ENCODE assay signal across 1 cellular context in genomic region chr1:42973799-42974198, GRCh38.
TF ChIP-seq lines count a peak whose summit lies in the region.

No MANE protein-coding gene starts in this region.

TF ChIP-seq in H1, 55 proteins besides CTCF, POLR2A, EP300 and RAD21:
- no peak for TF ChIP-seq KDM5A (IDR thresholded peaks at IDR 0.05; ENCODE audit: low read length)
- TF ChIP-seq POU5F1 (IDR thresholded peaks at IDR 0.05; ENCODE audit: low read depth, low read length): no peak
- no peak for TF ChIP-seq SAP30 (IDR thresholded peaks at IDR 0.05; ENCODE audit: insufficient read depth, insufficient replicate concordance, low read length)
- no peak for TF ChIP-seq SRF (IDR thresholded peaks at IDR 0.05; ENCODE audit: low read depth, low read length)
- TF ChIP-seq SP1 (IDR thresholded peaks at IDR 0.05; ENCODE audit: low read depth, low read length): no peak
- TF ChIP-seq TEAD4 (IDR thresholded peaks at IDR 0.05; ENCODE audit: low read depth, low read length): no peak
- TF ChIP-seq CEBPB (IDR thresholded peaks at IDR 0.05; ENCODE audit: low read depth, low read length): no peak
- TF ChIP-seq KDM1A (IDR thresholded peaks at IDR 0.05; ENCODE audit: borderline replicate concordance, low read length): no peak
- no peak for TF ChIP-seq ASH2L (IDR thresholded peaks at IDR 0.05; ENCODE audit: low read length)
- TF ChIP-seq CHD7 (IDR thresholded peaks at IDR 0.05; ENCODE audit: insufficient replicate concordance, low read length): no peak
- no peak for TF ChIP-seq JUND (IDR thresholded peaks at IDR 0.05; ENCODE audit: low read length)
- no peak for TF ChIP-seq SIRT6 (IDR thresholded peaks at IDR 0.05; ENCODE audit: low read length)
- TF ChIP-seq SP4 (IDR thresholded peaks at IDR 0.05; ENCODE audit: low read length): no peak
- no peak for TF ChIP-seq POLR2AphosphoS5 (IDR thresholded peaks at IDR 0.05; ENCODE audit: low read depth, low read length)
- TF ChIP-seq BCL11A (IDR thresholded peaks at IDR 0.05; ENCODE audit: low read depth in 2 of 2, low read length in 2 of 2): no peak
TF ChIP-seq in H1: peak in this region for 0.
